In the genomic region with DNA sequence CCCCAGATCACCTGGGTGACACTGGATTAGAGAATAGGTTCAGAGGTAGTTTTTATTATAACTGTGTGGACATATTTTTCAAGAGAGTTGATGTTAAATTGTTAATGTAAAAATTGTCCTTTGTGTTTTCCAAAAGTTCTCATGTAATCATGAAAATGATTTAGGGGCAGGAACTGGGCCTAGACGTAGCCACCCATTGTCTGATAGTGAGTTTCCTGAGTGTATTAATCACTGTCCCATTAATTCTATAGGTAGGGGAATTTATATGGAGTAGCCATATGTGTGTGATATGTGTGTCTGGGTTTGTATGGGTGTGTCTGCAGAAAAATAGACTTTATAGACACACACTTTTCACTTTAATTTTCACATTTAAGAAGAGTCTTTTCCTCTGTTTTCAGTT, we compare ENCODE assay signal across 23 cellular contexts.
A peak's percentile ranks its signal among the peaks of the same experiment; 100 is the strongest.
DNase-seq lines count a peak whose midpoint lies in the region; ATAC-seq and TF ChIP-seq lines count a peak whose summit lies in the region.
"Had no signal": no experiment of that assay in that cellular context is flagged by ENCODE, and none has a peak within 500 bp of the region (broad histone marks: within the 10 kb centered on the region; RNA-seq: fewer than 3 reads in every experiment).

No MANE protein-coding gene starts in this region.

- H3F3A ChIP-seq in GM23338 (replicated peaks; ENCODE audit: low read depth), result no peaks in the 10 kb centered on the region

- 59 to 79% (median 62%) methylated on average over 1 of the region's 1 CpG for WGBS in spleen, 5 donors
- WGBS in suprapubic skin, result 72% methylated on average over 1 of the region's 1 CpG

- intact Hi-C loops in spleen (cut with DNase I; ENCODE audit: low total_unique reads), result no loop called here

- H3K9me3 ChIP-seq in muscle layer of duodenum (ENCODE audit: control insufficient read depth in 1 of 2, low read length in 2 of 2) (no peaks in the 10 kb centered on the region), spleen (no peaks in the 10 kb centered on the region), suprapubic skin (no peaks in the 10 kb centered on the region)
- H3K9me3 ChIP-seq: adrenal gland had no signal

- H3K27ac ChIP-seq in GM23338 (ENCODE audit: low read depth), result no peak overlapping the region
- peak overlapping the region; percentile 32 for H3K27ac ChIP-seq in muscle layer of duodenum (ENCODE audit: low read length)
- H3K27ac ChIP-seq in spleen, result peak overlapping the region in 6 of 8 donors; percentile 1 to 55 (median 32)
- no peak overlapping the region for H3K27ac ChIP-seq in suprapubic skin
- H3K27ac ChIP-seq: dorsolateral prefrontal cortex, epithelial cell of prostate had no signal

- no peaks in the 10 kb centered on the region for H4K20me1 ChIP-seq in GM23338 (replicated peaks; ENCODE audit: insufficient read depth)

- H3K4me2 ChIP-seq in GM23338, result no peak overlapping the region

- no peaks in the 10 kb centered on the region for H3K36me3 Mint-ChIP-seq in GM23338 (ENCODE audit: low read depth)
- H3K36me3 Mint-ChIP-seq: CD8-positive, alpha-beta T cell had no signal

- H3K4me3 ChIP-seq in GM23338, result no peak overlapping the region
- no peak overlapping the region for H3K4me3 ChIP-seq in muscle layer of duodenum (ENCODE audit: low read depth in 1 of 2, low read length in 2 of 2)
- H3K4me3 ChIP-seq in spleen, result no peak overlapping the region
- H3K4me3 ChIP-seq in suprapubic skin, result no peak overlapping the region
- H3K4me3 ChIP-seq: adrenal gland, dorsolateral prefrontal cortex had no signal

- H3K27ac Mint-ChIP-seq in GM23338, result no peak overlapping the region
- H3K27ac Mint-ChIP-seq: activated B cell treated with CpG ODN at 0.5 μM for 24 hours; activated CD4-positive, alpha-beta memory T cell treated with anti-CD3 and anti-CD28 coated beads, Interleukin-2, amount 10 ng/mL, durations not matched to agents 7 days and 5 days; CD8-positive, alpha-beta T cell had no signal

- peak overlapping the region; percentile 89 for H2AFZ ChIP-seq in GM23338

- TF ChIP-seq POLR2A in spleen (IDR thresholded peaks at IDR 0.05), result no peak
- no peak for TF ChIP-seq POLR2A in suprapubic skin (IDR thresholded peaks at IDR 0.05)

- H3K27me3 ChIP-seq in GM23338 (ENCODE audit: insufficient read depth) (no peaks in the 10 kb centered on the region), muscle layer of duodenum (ENCODE audit: low read depth, low read length) (no peaks in the 10 kb centered on the region), spleen (replicated peaks in 1 of 7) (no peaks in the 10 kb centered on the region), suprapubic skin (no peaks in the 10 kb centered on the region)
- H3K27me3 ChIP-seq: adrenal gland, dorsolateral prefrontal cortex had no signal

- TF ChIP-seq CTCF in GM23338 (conservative IDR thresholded peaks at IDR 0.05; ENCODE audit: low read depth in 2 of 2) (no peak), spleen (IDR thresholded peaks at IDR 0.05 in 8 of 11, conservative IDR thresholded peaks at IDR 0.05 in 3 of 11) (no peak), suprapubic skin (IDR thresholded peaks at IDR 0.05) (no peak)

- ATAC-seq in GM23338 (no peak), HG03025 (IDR thresholded peaks at IDR 0.05; ENCODE audit: low FRiP score, unreplicated experiment) (no peak), GM18519 (IDR thresholded peaks at IDR 0.05; ENCODE audit: low FRiP score, unreplicated experiment) (no peak)
- ATAC-seq: CD8-positive, alpha-beta T cell had no signal

- no peak overlapping the region for H3K4me3 Mint-ChIP-seq in GM23338
- H3K4me3 Mint-ChIP-seq: activated B cell treated with CpG ODN at 0.5 μM for 24 hours; activated CD4-positive, alpha-beta memory T cell treated with anti-CD3 and anti-CD28 coated beads, Interleukin-2, amount 10 ng/mL, durations not matched to agents 7 days and 5 days; CD8-positive, alpha-beta T cell; H9 had no signal

- no peaks in the 10 kb centered on the region for H3K79me2 ChIP-seq in GM23338 (replicated peaks; ENCODE audit: insufficient read depth)

- no peak for TF ChIP-seq EP300 in suprapubic skin (IDR thresholded peaks at IDR 0.05)

- peaks cover 16% of the 10 kb centered on the region for H3K4me1 Mint-ChIP-seq in GM23338
- H3K4me1 Mint-ChIP-seq: activated B cell treated with CpG ODN at 0.5 μM for 24 hours; activated CD4-positive, alpha-beta memory T cell treated with anti-CD3 and anti-CD28 coated beads, Interleukin-2, amount 10 ng/mL, durations not matched to agents 7 days and 5 days had no signal

- peaks cover 3% of the 10 kb centered on the region for H3K27me3 Mint-ChIP-seq in GM23338 (ENCODE audit: insufficient read depth, low read depth, poor library complexity)

- H3K4me1 ChIP-seq in GM23338 (ENCODE audit: insufficient read depth) (peaks cover 14% of the 10 kb centered on the region), muscle layer of duodenum (ENCODE audit: control insufficient read depth in 1 of 2, insufficient read depth in 2 of 2, low read length in 2 of 2) (peaks cover 0 to 10% of the 10 kb centered on the region in 2 donors), spleen (peaks cover 0 to 11% (median 4%) of the 10 kb centered on the region in 6 donors), suprapubic skin (peaks cover 11% of the 10 kb centered on the region)
- H3K4me1 ChIP-seq: adrenal gland had no signal

- DNase-seq in GM23338 (ENCODE audit: low spot score), result no peak
- DNase-seq in dermis blood vessel endothelial cell, result peak; percentile 33
- DNase-seq in spleen, result no peak
- no peak for DNase-seq in suprapubic skin (ENCODE audit: low spot score in 2 of 2)
- no peak for DNase-seq in HCEC 1CT
- DNase-seq: activated B cell treated with CpG ODN at 0.5 μM for 24 hours; activated CD4-positive, alpha-beta memory T cell treated with anti-CD3 and anti-CD28 coated beads, Interleukin-2, amount 10 ng/mL, durations not matched to agents 7 days and 5 days; activated gamma-delta T cell treated with Interleukin-2 at 50 U/mL for 16 hours; activated T-cell treated with anti-CD3 and anti-CD28 coated beads for 4 hours; CD8-positive, alpha-beta T cell; dorsolateral prefrontal cortex; foreskin melanocyte; GF-D8; NCI-H1092; NCI-H2081 treated with DMSO at 0.1 percent for 48 hours; NCI-H510A; NK-92 treated with Interleukin-12 subunit alpha and Interleukin-12 subunit beta, amount 100 ng/mL, for 24 hours had no signal

- H3K9me2 ChIP-seq in GM23338 (ENCODE audit: insufficient read depth), result peaks cover 12% of the 10 kb centered on the region

- H3K9me3 Mint-ChIP-seq in GM23338, result no peaks in the 10 kb centered on the region
- H3K9me3 Mint-ChIP-seq: activated B cell treated with CpG ODN at 0.5 μM for 24 hours; activated CD4-positive, alpha-beta memory T cell treated with anti-CD3 and anti-CD28 coated beads, Interleukin-2, amount 10 ng/mL, durations not matched to agents 7 days and 5 days; CD8-positive, alpha-beta T cell; H9 had no signal

- no peaks in the 10 kb centered on the region for H3K36me3 ChIP-seq in GM23338 (ENCODE audit: insufficient read depth)
- no peaks in the 10 kb centered on the region for H3K36me3 ChIP-seq in muscle layer of duodenum (ENCODE audit: control insufficient read depth in 1 of 2, insufficient read depth in 2 of 2, low read length in 2 of 2)
- H3K36me3 ChIP-seq in spleen, result no peaks in the 10 kb centered on the region
- H3K36me3 ChIP-seq in suprapubic skin, result no peaks in the 10 kb centered on the region
- H3K36me3 ChIP-seq: adrenal gland had no signal

TF ChIP-seq in GM23338, 12 proteins besides CTCF, POLR2A, EP300 and RAD21 (continues in another document):
- TF ChIP-seq ZNF114 (CRISPR knock-in tag; IDR thresholded peaks at IDR 0.05), result no peak
- no peak for TF ChIP-seq ZNF331 (CRISPR knock-in tag; IDR thresholded peaks at IDR 0.05; ENCODE audit: low read depth)

Comparison
In these comparisons a context has a peak if more than half of its experiments do, and no peak if none do; other contexts are left out.
1. H3K27ac ChIP-seq: peak in muscle layer of duodenum (single experiment) and spleen (6 of 8); none in GM23338 (single experiment) and suprapubic skin (single experiment).